ENCODE assay signal across 1 cellular context in genomic region chr17:7460850-7461660, GRCh38.
TF ChIP-seq lines count a peak whose summit lies in the region.

No MANE protein-coding gene starts in this region.

TF ChIP-seq in GM23338, 12 proteins besides CTCF, POLR2A, EP300 and RAD21 (continued from another document):
- TF ChIP-seq, protein P1, sequence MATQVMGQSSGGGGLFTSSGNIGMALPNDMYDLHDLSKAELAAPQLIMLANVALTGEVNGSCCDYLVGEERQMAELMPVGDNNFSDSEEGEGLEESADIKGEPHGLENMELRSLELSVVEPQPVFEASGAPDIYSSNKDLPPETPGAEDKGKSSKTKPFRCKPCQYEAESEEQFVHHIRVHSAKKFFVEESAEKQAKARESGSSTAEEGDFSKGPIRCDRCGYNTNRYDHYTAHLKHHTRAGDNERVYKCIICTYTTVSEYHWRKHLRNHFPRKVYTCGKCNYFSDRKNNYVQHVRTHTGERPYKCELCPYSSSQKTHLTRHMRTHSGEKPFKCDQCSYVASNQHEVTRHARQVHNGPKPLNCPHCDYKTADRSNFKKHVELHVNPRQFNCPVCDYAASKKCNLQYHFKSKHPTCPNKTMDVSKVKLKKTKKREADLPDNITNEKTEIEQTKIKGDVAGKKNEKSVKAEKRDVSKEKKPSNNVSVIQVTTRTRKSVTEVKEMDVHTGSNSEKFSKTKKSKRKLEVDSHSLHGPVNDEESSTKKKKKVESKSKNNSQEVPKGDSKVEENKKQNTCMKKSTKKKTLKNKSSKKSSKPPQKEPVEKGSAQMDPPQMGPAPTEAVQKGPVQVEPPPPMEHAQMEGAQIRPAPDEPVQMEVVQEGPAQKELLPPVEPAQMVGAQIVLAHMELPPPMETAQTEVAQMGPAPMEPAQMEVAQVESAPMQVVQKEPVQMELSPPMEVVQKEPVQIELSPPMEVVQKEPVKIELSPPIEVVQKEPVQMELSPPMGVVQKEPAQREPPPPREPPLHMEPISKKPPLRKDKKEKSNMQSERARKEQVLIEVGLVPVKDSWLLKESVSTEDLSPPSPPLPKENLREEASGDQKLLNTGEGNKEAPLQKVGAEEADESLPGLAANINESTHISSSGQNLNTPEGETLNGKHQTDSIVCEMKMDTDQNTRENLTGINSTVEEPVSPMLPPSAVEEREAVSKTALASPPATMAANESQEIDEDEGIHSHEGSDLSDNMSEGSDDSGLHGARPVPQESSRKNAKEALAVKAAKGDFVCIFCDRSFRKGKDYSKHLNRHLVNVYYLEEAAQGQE (IDR thresholded peaks at IDR 0.05; ENCODE audit: unreplicated experiment), result no peak
- TF ChIP-seq JUNB (IDR thresholded peaks at IDR 0.05; ENCODE audit: unreplicated experiment) (no peak), CREB1 (CRISPR knock-in tag; IDR thresholded peaks at IDR 0.05; ENCODE audit: low read depth) (no peak), STAT1 (IDR thresholded peaks at IDR 0.05; ENCODE audit: unreplicated experiment) (no peak)
